In genomic region chr7:132321387-132321786, GRCh38 we compare ENCODE assay signal across 15 cellular contexts.
DNase-seq lines count a peak whose midpoint lies in the region; TF ChIP-seq lines count a peak whose summit lies in the region.
"Had no signal": no experiment of that assay in that cellular context is flagged by ENCODE, and none has a peak within 500 bp of the region (broad histone marks: within the 10 kb centered on the region; RNA-seq: fewer than 3 reads in every experiment).

No MANE protein-coding gene starts in this region.

- H3K36me3 ChIP-seq in H7 (replicated peaks; ENCODE audit: control insufficient read depth, insufficient read depth, low read length), result no peaks in the 10 kb centered on the region
- H3K36me3 ChIP-seq: right atrium auricular region had no signal

- TF ChIP-seq CTCF in fibroblast of pulmonary artery (IDR thresholded peaks at IDR 0.05; ENCODE audit: low read length, missing control alignments), result peak; percentile 13

- H3K4me3 ChIP-seq in H7 (ENCODE audit: insufficient read depth, low read depth, low read length), result no peak overlapping the region
- H3K4me3 ChIP-seq in fibroblast of pulmonary artery (replicated peaks; ENCODE audit: low read depth, low read length), result no peak overlapping the region
- H3K4me3 ChIP-seq: right atrium auricular region had no signal

- in situ Hi-C loops in SK-MEL-5 (cut with HindIII; ENCODE audit: low pct_unique_long_range_greater_than_20kb, low sequenced_read_pairs), result no loop called here

- DNase-seq in AG08395 (ENCODE audit: low spot score), result peak; percentile 11
- peak; percentile 46 for DNase-seq in H7
- peak; percentile 34 for DNase-seq in SK-MEL-5 (ENCODE audit: low read depth, low spot score)
- DNase-seq in fibroblast of pulmonary artery (ENCODE audit: low read depth), result no peak
- DNase-seq in SW 1271 (lab: John Stamatoyannopoulos, UW), result no peak
- DNase-seq in cerebellar nuclear complex (lab: John Stamatoyannopoulos, UW), result no peak
- no peak for DNase-seq in NK-92 (lab: John Stamatoyannopoulos, UW; ENCODE audit: unreplicated experiment)
- DNase-seq in NCI-H2081 (lab: John Stamatoyannopoulos, UW), result no peak
- DNase-seq: activated CD4-positive, CD25-positive, alpha-beta regulatory T cell treated with anti-CD3 and anti-CD28 coated beads, Interleukin-2, amount 50 U/mL, for 72 hours; activated T-cell treated with anti-CD3 and anti-CD28 coated beads, Interleukin-2, amount 50 U/mL, for 1 hour; DMS79 treated with DMSO at 0.1 percent for 48 hours; effector CD8-positive, alpha-beta T cell; NCI-H1417 treated with DMSO at 0.1 percent for 48 hours; stimulated activated naive CD8-positive, alpha-beta T cell treated with anti-CD3 and anti-CD28 coated beads, Interleukin-15, Interleukin-2, amounts not matched to agents 100 U/mL and 50 U/mL, for 24 hours had no signal

- peaks cover 1% of the 10 kb centered on the region for H3K27me3 ChIP-seq in H7 (ENCODE audit: control insufficient read depth, insufficient read depth, low read length)
- H3K27me3 ChIP-seq: right atrium auricular region had no signal

Comparison
In these comparisons a context has a peak if more than half of its experiments do, and no peak if none do; other contexts are left out.
1. DNase-seq: peak in AG08395 (single experiment), H7 (single experiment) and SK-MEL-5 (single experiment); none in fibroblast of pulmonary artery (single experiment), SW 1271 (0 of 2), cerebellar nuclear complex (0 of 2), NK-92 (single experiment) and NCI-H2081 (0 of 2).